ENCODE assay signal across 20 cellular contexts in genomic region chr19:34405892-34406660, GRCh38. TPM values are rescaled to one million over a fixed set of nuclear protein-coding genes. Genes with fewer than 3 reads are reported as not detected.
A peak's percentile ranks its signal among the peaks of the same experiment; 100 is the strongest.
DNase-seq lines count a peak whose midpoint lies in the region; ATAC-seq and TF ChIP-seq lines count a peak whose summit lies in the region.
"Had no signal": no experiment of that assay in that cellular context is flagged by ENCODE, and none has a peak within 500 bp of the region (broad histone marks: within the 10 kb centered on the region; RNA-seq: fewer than 3 reads in every experiment).

No MANE protein-coding gene starts in this region.

- POLR2A ChIA-PET in activated CD8-positive, alpha-beta T cell treated with anti-CD3 and anti-CD28 coated beads, Interleukin-2, amount 10 ng/mL, durations not matched to agents 7 days and 5 days (lab: Charles Lee) = interaction anchor here (1.6 kb wide), 1 partner anchor 22 kb away, joined by 9 read pairs; the partner anchor contains the start of gene UBA2
- POLR2A ChIA-PET in naive thymus-derived CD8-positive, alpha-beta T cell (lab: Charles Lee) = interaction anchor here (0.6 to 1.3 kb wide), 4 partner anchors 8 to 180 kb away, joined by 3 to 4 read pairs (median 4); partner anchors contain the start of gene UBA2

- H3K36me3 ChIP-seq in BLaER1 treated with 17β-estradiol and CSF1 and Interleukin-3, amounts not matched to agents 10 nM and 100 nM = peaks cover 17 to 53% (median 42%) of the 10 kb centered on the region in 11 experiments; a peak in 21 of 22 replicates
- peaks cover 34% of the 10 kb centered on the region for H3K36me3 ChIP-seq in DOHH2 (ENCODE audit: control insufficient read depth, low read length)
- H3K36me3 ChIP-seq: prostate gland had no signal

- peak overlapping the region; percentile 28 for H3K4me3 Mint-ChIP-seq in activated CD8-positive, alpha-beta T cell treated with anti-CD3 and anti-CD28 coated beads, Interleukin-2, amount 10 ng/mL, durations not matched to agents 7 days and 5 days
- peak overlapping the region; percentile 25 to 95 (median 56) for H3K4me3 Mint-ChIP-seq in naive thymus-derived CD8-positive, alpha-beta T cell
- H3K4me3 Mint-ChIP-seq: activated naive CD4-positive, alpha-beta T cell treated with anti-CD3 and anti-CD28 coated beads for 36 hours had no signal

- no peaks in the 10 kb centered on the region for H3K9me3 Mint-ChIP-seq in activated CD8-positive, alpha-beta T cell treated with anti-CD3 and anti-CD28 coated beads, Interleukin-2, amount 10 ng/mL, durations not matched to agents 7 days and 5 days (ENCODE audit: insufficient read depth)
- H3K9me3 Mint-ChIP-seq in naive thymus-derived CD8-positive, alpha-beta T cell = no peaks in the 10 kb centered on the region
- H3K9me3 Mint-ChIP-seq: activated naive CD4-positive, alpha-beta T cell treated with anti-CD3 and anti-CD28 coated beads for 36 hours had no signal

- H3F3A ChIP-seq in DOHH2 (ENCODE audit: control insufficient read depth, insufficient read depth) = peaks cover 14% of the 10 kb centered on the region

- no peaks in the 10 kb centered on the region for H3K27me3 ChIP-seq in BLaER1 treated with 17β-estradiol and CSF1 and Interleukin-3, amounts not matched to agents 10 nM and 100 nM
- no peaks in the 10 kb centered on the region for H3K27me3 ChIP-seq in DOHH2 (ENCODE audit: control insufficient read depth, low read length)
- H3K27me3 ChIP-seq: body of pancreas had no signal

- TF ChIP-seq CTCF in DOHH2 (IDR thresholded peaks at IDR 0.05; ENCODE audit: low read depth, low read length, poor library complexity, severe bottlenecking) = no peak
- TF ChIP-seq CTCF in GM20000 (IDR thresholded peaks at IDR 0.05; ENCODE audit: extremely low read depth, missing control alignments) = no peak

- H4K20me1 ChIP-seq in BLaER1 treated with 17β-estradiol and CSF1 and Interleukin-3, amounts not matched to agents 10 nM and 100 nM = peaks cover 0 to 32% (median 0%) of the 10 kb centered on the region in 11 experiments; a peak in 7 of 22 replicates
- H4K20me1 ChIP-seq in DOHH2 (ENCODE audit: control insufficient read depth, insufficient read depth, low read depth, low read length) = no peaks in the 10 kb centered on the region

- no peak for ATAC-seq in activated CD8-positive, alpha-beta T cell treated with anti-CD3 and anti-CD28 coated beads, Interleukin-2, amount 10 ng/mL, durations not matched to agents 7 days and 5 days
- no peak for ATAC-seq in naive thymus-derived CD8-positive, alpha-beta T cell
- ATAC-seq in GM21717 (IDR thresholded peaks at IDR 0.05; ENCODE audit: unreplicated experiment) = no peak
- no peak for ATAC-seq in HG03159 (IDR thresholded peaks at IDR 0.05; ENCODE audit: unreplicated experiment)
- ATAC-seq: body of pancreas had no signal

- peaks cover 63% of the 10 kb centered on the region for H3K79me2 ChIP-seq in DOHH2 (ENCODE audit: control insufficient read depth, low read length)

- H3K4me1 ChIP-seq in BLaER1 treated with 17β-estradiol and CSF1 and Interleukin-3, amounts not matched to agents 10 nM and 100 nM = peaks cover 12 to 24% (median 14%) of the 10 kb centered on the region in 10 experiments; a peak in 18 of 20 replicates
- H3K4me1 ChIP-seq in DOHH2 (ENCODE audit: control insufficient read depth, low read length) = peaks cover 35% of the 10 kb centered on the region
- H3K4me1 ChIP-seq: prostate gland had no signal

- H3K4me2 ChIP-seq in BLaER1 treated with 17β-estradiol and CSF1 and Interleukin-3, amounts not matched to agents 10 nM and 100 nM = peak overlapping the region in 10 of 11 experiments; percentile 87 to 100 (median 97); a peak in 13 of 22 replicates
- H3K4me2 ChIP-seq in DOHH2 (ENCODE audit: low read length) = peak overlapping the region; percentile 83

- H3K4me3 ChIP-seq in BLaER1 treated with 17β-estradiol and CSF1 and Interleukin-3, amounts not matched to agents 10 nM and 100 nM = no peak overlapping the region
- peak overlapping the region; percentile 88 for H3K4me3 ChIP-seq in DOHH2 (ENCODE audit: low read length)
- H3K4me3 ChIP-seq: body of pancreas, prostate gland, thoracic aorta had no signal

- peaks cover 22% of the 10 kb centered on the region for H3K36me3 Mint-ChIP-seq in activated CD8-positive, alpha-beta T cell treated with anti-CD3 and anti-CD28 coated beads, Interleukin-2, amount 10 ng/mL, durations not matched to agents 7 days and 5 days (ENCODE audit: low read depth)
- H3K36me3 Mint-ChIP-seq in naive thymus-derived CD8-positive, alpha-beta T cell = peaks cover 0 to 25% (median 4%) of the 10 kb centered on the region in 3 donors

- H3K9ac ChIP-seq in BLaER1 treated with 17β-estradiol and CSF1 and Interleukin-3, amounts not matched to agents 10 nM and 100 nM = peak overlapping the region in 2 of 11 experiments; percentile 11 to 86; a peak in 1 of 22 replicates

- DNase-seq in activated CD8-positive, alpha-beta T cell treated with anti-CD3 and anti-CD28 coated beads, Interleukin-2, amount 10 ng/mL, durations not matched to agents 7 days and 5 days = no peak
- DNase-seq in naive thymus-derived CD8-positive, alpha-beta T cell = no peak
- DNase-seq in GM20000 (ENCODE audit: low spot score) (no peak), SW480 (ENCODE audit: low spot score) (no peak)
- DNase-seq: activated naive CD4-positive, alpha-beta T cell treated with anti-CD3 and anti-CD28 coated beads for 36 hours; AML-193; body of pancreas; dermis blood vessel endothelial cell; DMS 273 treated with DMSO at 0.1 percent for 48 hours; left ventricle myocardium inferior; NCI-H2227 treated with DMSO at 0.1 percent for 48 hours; stimulated activated CD4-positive, alpha-beta T cell treated with anti-CD3 and anti-CD28 coated beads, Interleukin-4, amount 100 ng/mL, for 24 hours; T-helper 1 cell had no signal

- no peaks in the 10 kb centered on the region for H3K27me3 Mint-ChIP-seq in activated CD8-positive, alpha-beta T cell treated with anti-CD3 and anti-CD28 coated beads, Interleukin-2, amount 10 ng/mL, durations not matched to agents 7 days and 5 days (ENCODE audit: low read depth)
- no peaks in the 10 kb centered on the region for H3K27me3 Mint-ChIP-seq in naive thymus-derived CD8-positive, alpha-beta T cell

- no peak overlapping the region for H3K27ac Mint-ChIP-seq in activated CD8-positive, alpha-beta T cell treated with anti-CD3 and anti-CD28 coated beads, Interleukin-2, amount 10 ng/mL, durations not matched to agents 7 days and 5 days
- peak overlapping the region in 2 of 10 donors; percentile 43 to 52 for H3K27ac Mint-ChIP-seq in naive thymus-derived CD8-positive, alpha-beta T cell
- H3K27ac Mint-ChIP-seq: activated naive CD4-positive, alpha-beta T cell treated with anti-CD3 and anti-CD28 coated beads for 36 hours had no signal

- CTCF ChIA-PET in activated CD8-positive, alpha-beta T cell treated with anti-CD3 and anti-CD28 coated beads, Interleukin-2, amount 10 ng/mL, durations not matched to agents 7 days and 5 days (lab: Charles Lee) = interaction anchor here (1.1 kb wide), 1 partner anchor 24 kb away, joined by 3 read pairs; no protein-coding TSS in a partner anchor

- no peak overlapping the region for H3K27ac ChIP-seq in BLaER1 treated with 17β-estradiol and CSF1 and Interleukin-3, amounts not matched to agents 10 nM and 100 nM
- H3K27ac ChIP-seq in DOHH2 (ENCODE audit: low read depth, low read length) = no peak overlapping the region
- H3K27ac ChIP-seq: body of pancreas, left ventricle myocardium inferior, prostate gland, skin epidermis, thoracic aorta had no signal

- H3K9me3 ChIP-seq in BLaER1 treated with 17β-estradiol and CSF1 and Interleukin-3, amounts not matched to agents 10 nM and 100 nM (replicated peaks in 1 of 11) = no peaks in the 10 kb centered on the region
- H3K9me3 ChIP-seq in DOHH2 (ENCODE audit: control insufficient read depth, insufficient read depth, low read length) = no peaks in the 10 kb centered on the region
- H3K9me3 ChIP-seq: body of pancreas, left ventricle myocardium inferior, prostate gland, thoracic aorta had no signal

- peaks cover 22% of the 10 kb centered on the region for H3K4me1 Mint-ChIP-seq in activated CD8-positive, alpha-beta T cell treated with anti-CD3 and anti-CD28 coated beads, Interleukin-2, amount 10 ng/mL, durations not matched to agents 7 days and 5 days (ENCODE audit: low read depth)
- peaks cover 7 to 44% (median 28%) of the 10 kb centered on the region in 4 donors for H3K4me1 Mint-ChIP-seq in naive thymus-derived CD8-positive, alpha-beta T cell

- H3K9me2 ChIP-seq in DOHH2 (replicated peaks; ENCODE audit: control insufficient read depth, low read length) = no peaks in the 10 kb centered on the region

RNA-seq across cellular contexts. Expression of gene PDCD2L, which starts 1.9 kb away (rescaled TPM):
- 10 to 100 TPM; 12.9 to 13.3 TPM for total RNA-seq in activated CD8-positive, alpha-beta T cell treated with anti-CD3 and anti-CD28 coated beads, Interleukin-2, amount 10 ng/mL, durations not matched to agents 7 days and 5 days
- 10 to 100 TPM; 17.6 to 18.6 TPM for total RNA-seq in naive thymus-derived CD8-positive, alpha-beta T cell
- polyA plus RNA-seq in naive thymus-derived CD8-positive, alpha-beta T cell = 10 to 100 TPM; 13.8 to 25.9 (median 17.2) TPM

RNA-seq across cellular contexts. Expression of gene UBA2, which starts 22.1 kb away (rescaled TPM):
- 100 to 1,000 TPM; 129 to 135 TPM for total RNA-seq in activated CD8-positive, alpha-beta T cell treated with anti-CD3 and anti-CD28 coated beads, Interleukin-2, amount 10 ng/mL, durations not matched to agents 7 days and 5 days
- 100 to 1,000 TPM in 1 of 2 experiments, 10 to 100 TPM in 1; 98.2 to 109 TPM for total RNA-seq in naive thymus-derived CD8-positive, alpha-beta T cell
- 100 to 1,000 TPM in 1 of 3 donors, 10 to 100 TPM in 2; 93.8 to 103 (median 97.6) TPM for polyA plus RNA-seq in naive thymus-derived CD8-positive, alpha-beta T cell

RNA-seq across cellular contexts. Expression of gene GPI, which starts 41.1 kb away (rescaled TPM):
- 100 to 1,000 TPM; 661 to 697 TPM for total RNA-seq in activated CD8-positive, alpha-beta T cell treated with anti-CD3 and anti-CD28 coated beads, Interleukin-2, amount 10 ng/mL, durations not matched to agents 7 days and 5 days
- total RNA-seq in naive thymus-derived CD8-positive, alpha-beta T cell = 100 to 1,000 TPM; 107 to 114 TPM
- 100 to 1,000 TPM; 126 to 179 (median 142) TPM for polyA plus RNA-seq in naive thymus-derived CD8-positive, alpha-beta T cell

Comparison
In these comparisons a context has a peak if more than half of its experiments do, and no peak if none do; other contexts are left out.
1. RNA of gene GPI, which starts 41.1 kb away (total RNA-seq): 661 to 697 TPM in activated CD8-positive, alpha-beta T cell treated with anti-CD3 and anti-CD28 coated beads, Interleukin-2, amount 10 ng/mL, durations not matched to agents 7 days and 5 days; 107 to 114 TPM in naive thymus-derived CD8-positive, alpha-beta T cell; every median in the first group is over 4 times any median in the second.